In genomic region chr11:2389344-2390026, GRCh38 we compare ENCODE assay signal across 12 cellular contexts. TPM values are rescaled to one million over a fixed set of nuclear protein-coding genes. Genes with fewer than 3 reads are reported as not detected.
DNase-seq lines count a peak whose midpoint lies in the region; ATAC-seq and TF ChIP-seq lines count a peak whose summit lies in the region.
"Had no signal": no experiment of that assay in that cellular context is flagged by ENCODE, and none has a peak within 500 bp of the region (broad histone marks: within the 10 kb centered on the region; RNA-seq: fewer than 3 reads in every experiment).

No MANE protein-coding gene starts in this region.

- peak in 1 of 2 donors; percentile 1 for ATAC-seq in right cardiac atrium
- no peak for ATAC-seq in stimulated activated naive CD8-positive, alpha-beta T cell treated with anti-CD3 and anti-CD28 coated beads, Interleukin-15, amount 100 ng/mL, for 72 hours
- ATAC-seq in HG03457 (IDR thresholded peaks at IDR 0.05; ENCODE audit: unreplicated experiment): no peak
- no peak for ATAC-seq in HG02884 (IDR thresholded peaks at IDR 0.05; ENCODE audit: unreplicated experiment)

- peak overlapping the region; percentile 30 to 78 for H3K27ac Mint-ChIP-seq in stimulated activated naive CD8-positive, alpha-beta T cell treated with anti-CD3 and anti-CD28 coated beads, Interleukin-15, amount 100 ng/mL, for 72 hours

- intact Hi-C loops in right cardiac atrium (cut with DNase I): no loop called here

- H3K4me1 ChIP-seq in right cardiac atrium (ENCODE audit: control insufficient read depth, insufficient read depth, low read length): peaks cover 29% of the 10 kb centered on the region

- H3K9me3 Mint-ChIP-seq in stimulated activated naive CD8-positive, alpha-beta T cell treated with anti-CD3 and anti-CD28 coated beads, Interleukin-15, amount 100 ng/mL, for 72 hours: no peaks in the 10 kb centered on the region

- H3K4me3 ChIP-seq in WERI-Rb-1 (ENCODE audit: low read depth, low read length) (no peak overlapping the region), right cardiac atrium (ENCODE audit: low read length) (no peak overlapping the region)

- H3K4me1 Mint-ChIP-seq in stimulated activated naive CD8-positive, alpha-beta T cell treated with anti-CD3 and anti-CD28 coated beads, Interleukin-15, amount 100 ng/mL, for 72 hours: peaks cover 58% of the 10 kb centered on the region

- no peaks in the 10 kb centered on the region for H3K9me3 ChIP-seq in WERI-Rb-1 (ENCODE audit: severe bottlenecking)
- H3K9me3 ChIP-seq in right cardiac atrium (ENCODE audit: control insufficient read depth, low read length): no peaks in the 10 kb centered on the region

- 39% methylated on average over 14 of the region's 14 CpGs for WGBS in right cardiac atrium

- H3K36me3 ChIP-seq in WERI-Rb-1: peaks cover 10% of the 10 kb centered on the region

- peak; percentile 26; the same call in 1 of the 2 replicates for TF ChIP-seq CTCF in WERI-Rb-1 (IDR thresholded peaks at IDR 0.05; ENCODE audit: low read depth, low read length)

- H3K27me3 Mint-ChIP-seq in stimulated activated naive CD8-positive, alpha-beta T cell treated with anti-CD3 and anti-CD28 coated beads, Interleukin-15, amount 100 ng/mL, for 72 hours: no peaks in the 10 kb centered on the region

- H3K27ac ChIP-seq in WERI-Rb-1 (no peak overlapping the region), right cardiac atrium (ENCODE audit: low read length) (peak overlapping the region; percentile 19)
- H3K27ac ChIP-seq: epithelial cell of prostate had no signal

- no peak overlapping the region for H3K4me3 Mint-ChIP-seq in stimulated activated naive CD8-positive, alpha-beta T cell treated with anti-CD3 and anti-CD28 coated beads, Interleukin-15, amount 100 ng/mL, for 72 hours

- H3K27me3 ChIP-seq in WERI-Rb-1 (ENCODE audit: insufficient read depth, low read depth, severe bottlenecking) (no peaks in the 10 kb centered on the region), right cardiac atrium (ENCODE audit: control insufficient read depth, insufficient read depth) (no peaks in the 10 kb centered on the region)

- DNase-seq in NCI-H2196 (lab: John Stamatoyannopoulos, UW; ENCODE audit: unreplicated experiment) (peak; percentile 19), NCI-H2196 treated with DMSO at 0.1 percent for 48 hours (lab: John Stamatoyannopoulos, UW; ENCODE audit: unreplicated experiment) (no peak), WERI-Rb-1 (no peak), right cardiac atrium (peak in 2 of 3 donors; percentile 50 to 54), Ammon's horn (ENCODE audit: low spot score) (no peak)
- DNase-seq in stimulated activated naive CD8-positive, alpha-beta T cell treated with anti-CD3 and anti-CD28 coated beads, Interleukin-15, amount 100 ng/mL, for 72 hours: no peak
- DNase-seq: 8988T, NCI-H1694 had no signal

RNA-seq across cellular contexts. Expression of gene TSSC4, which starts 11.1 kb away (rescaled TPM):
- 10 to 100 TPM; 30.5 to 50.4 (median 37.1) TPM for total RNA-seq in right cardiac atrium
- 31.8 TPM for polyA plus RNA-seq in right cardiac atrium

RNA-seq across cellular contexts. Expression of gene CD81, which starts 12.4 kb away (rescaled TPM):
- 100 to 1,000 TPM; 677 to 920 (median 748) TPM for total RNA-seq in right cardiac atrium
- polyA plus RNA-seq in right cardiac atrium: 869 TPM

RNA-seq across cellular contexts. Expression of gene TRPM5, which starts 54.8 kb away (rescaled TPM):
- not detected for total RNA-seq in right cardiac atrium
- polyA plus RNA-seq in right cardiac atrium: 0.02 TPM
- total RNA-seq: sciatic nerve had no signal

RNA-seq across cellular contexts. Expression of gene KCNQ1, which starts 55.3 kb away (rescaled TPM):
- 10 to 100 TPM; 36.5 to 46.8 (median 41.0) TPM for total RNA-seq in right cardiac atrium
- 36.4 TPM for polyA plus RNA-seq in right cardiac atrium

Comparison
In these comparisons a context has a peak if more than half of its experiments do, and no peak if none do; other contexts are left out.
1. DNase-seq: peak in NCI-H2196 (single experiment) and right cardiac atrium (2 of 3); none in NCI-H2196 treated with DMSO at 0.1 percent for 48 hours (single experiment), WERI-Rb-1 (single experiment), stimulated activated naive CD8-positive, alpha-beta T cell treated with anti-CD3 and anti-CD28 coated beads, Interleukin-15, amount 100 ng/mL, for 72 hours (0 of 2) and Ammon's horn (single experiment).